15 cellular contexts compared by ENCODE assay signal in the genomic region with DNA sequence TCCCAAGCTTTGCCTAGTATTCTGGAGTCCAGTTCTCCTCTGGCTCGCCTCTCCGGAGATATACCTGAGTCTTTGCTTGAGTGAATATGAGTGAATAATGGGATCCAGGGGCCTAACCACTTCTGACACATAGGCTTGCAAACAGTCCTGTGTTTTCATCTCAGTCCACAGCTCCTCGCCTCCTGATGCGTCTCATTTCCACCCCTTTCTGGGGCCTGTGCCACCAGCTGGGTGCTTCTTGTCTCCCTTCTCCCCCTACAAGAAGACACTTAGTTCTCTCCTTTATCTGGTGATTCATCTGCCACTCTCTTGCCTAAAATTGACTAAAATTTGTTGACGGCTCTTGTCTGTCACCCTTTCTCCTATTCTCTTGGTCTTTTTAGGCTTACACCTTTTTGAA. TPM values are rescaled to one million over a fixed set of nuclear protein-coding genes. Genes with fewer than 3 reads are reported as not detected.
DNase-seq lines count a peak whose midpoint lies in the region; TF ChIP-seq lines count a peak whose summit lies in the region.
"Had no signal": no experiment of that assay in that cellular context is flagged by ENCODE, and none has a peak within 500 bp of the region (broad histone marks: within the 10 kb centered on the region; RNA-seq: fewer than 3 reads in every experiment).

No MANE protein-coding gene starts in this region.

- no peak for DNase-seq in T-helper 1 cell
- no peak for DNase-seq in activated naive CD4-positive, alpha-beta T cell treated with anti-CD3 and anti-CD28 coated beads for 36 hours
- DNase-seq in activated naive CD4-positive, alpha-beta T cell treated with Interleukin-2 at 50 U/mL for 16 hours: no peak
- DNase-seq in sigmoid colon: peak; percentile 1
- DNase-seq in NOMO-1 treated with dmso at 0.1 percent for 144 hours (lab: John Stamatoyannopoulos, UW; ENCODE audit: unreplicated experiment): no peak
- DNase-seq in NK-92 treated with Interleukin-12 subunit alpha and Interleukin-12 subunit beta, amount 100 ng/mL, for 24 hours (lab: John Stamatoyannopoulos, UW): no peak
- DNase-seq: DMS 273 treated with DMSO at 0.1 percent for 48 hours, NCI-H1417, NCI-H1930, NCI-H2171 treated with DMSO at 0.1 percent for 48 hours, NCI-H82 had no signal

- no peak overlapping the region for H3K4me3 ChIP-seq in sigmoid colon
- H3K4me3 ChIP-seq: BLaER1 had no signal

- no peaks in the 10 kb centered on the region for H3K36me3 ChIP-seq in sigmoid colon

- TF ChIP-seq CTCF in sigmoid colon (IDR thresholded peaks at IDR 0.05): no peak

- peaks cover 30% of the 10 kb centered on the region for H3K36me3 Mint-ChIP-seq in T-helper 1 cell treated with Interleukin-12 subunit alpha and Interleukin-12 subunit beta and Interleukin-4 antibody, amounts not matched to agents 30 μg/mL and 1 μg/mL, for 36 hours (ENCODE audit: low read depth)
- peaks cover 25% of the 10 kb centered on the region for H3K36me3 Mint-ChIP-seq in activated naive CD4-positive, alpha-beta T cell treated with anti-CD3 and anti-CD28 coated beads for 36 hours (ENCODE audit: low read depth)
- peaks cover 16% of the 10 kb centered on the region for H3K36me3 Mint-ChIP-seq in activated naive CD8-positive, alpha-beta T cell

- H3K27ac ChIP-seq in sigmoid colon: no peak overlapping the region
- H3K27ac ChIP-seq: 22Rv1, BLaER1 had no signal

- no peaks in the 10 kb centered on the region for H3K9me3 Mint-ChIP-seq in T-helper 1 cell treated with Interleukin-12 subunit alpha and Interleukin-12 subunit beta and Interleukin-4 antibody, amounts not matched to agents 30 μg/mL and 1 μg/mL, for 36 hours
- no peaks in the 10 kb centered on the region for H3K9me3 Mint-ChIP-seq in activated naive CD4-positive, alpha-beta T cell treated with anti-CD3 and anti-CD28 coated beads for 36 hours
- H3K9me3 Mint-ChIP-seq in activated naive CD8-positive, alpha-beta T cell (ENCODE audit: low read depth): no peaks in the 10 kb centered on the region

- no peaks in the 10 kb centered on the region for H3K4me1 ChIP-seq in sigmoid colon

- no peak for TF ChIP-seq EP300 in sigmoid colon (IDR thresholded peaks at IDR 0.05)

- no peaks in the 10 kb centered on the region for H3K9me3 ChIP-seq in sigmoid colon
- H3K9me3 ChIP-seq: BLaER1 had no signal

- TF ChIP-seq POLR2A in sigmoid colon (IDR thresholded peaks at IDR 0.05): no peak

- H3K4me3 Mint-ChIP-seq in T-helper 1 cell treated with Interleukin-12 subunit alpha and Interleukin-12 subunit beta and Interleukin-4 antibody, amounts not matched to agents 30 μg/mL and 1 μg/mL, for 36 hours: no peak overlapping the region
- no peak overlapping the region for H3K4me3 Mint-ChIP-seq in activated naive CD4-positive, alpha-beta T cell treated with anti-CD3 and anti-CD28 coated beads for 36 hours
- H3K4me3 Mint-ChIP-seq in activated naive CD8-positive, alpha-beta T cell: no peak overlapping the region

- CTCF ChIA-PET in activated naive CD4-positive, alpha-beta T cell treated with anti-CD3 and anti-CD28 coated beads for 36 hours (lab: Charles Lee): no interaction called here

- 97 to 98% methylated on average over 5 of the region's 5 CpGs for WGBS in sigmoid colon, 2 donors

- no peaks in the 10 kb centered on the region for H3K27me3 Mint-ChIP-seq in T-helper 1 cell treated with Interleukin-12 subunit alpha and Interleukin-12 subunit beta and Interleukin-4 antibody, amounts not matched to agents 30 μg/mL and 1 μg/mL, for 36 hours (ENCODE audit: low read depth)
- H3K27me3 Mint-ChIP-seq in activated naive CD4-positive, alpha-beta T cell treated with anti-CD3 and anti-CD28 coated beads for 36 hours (ENCODE audit: low read depth): no peaks in the 10 kb centered on the region
- no peaks in the 10 kb centered on the region for H3K27me3 Mint-ChIP-seq in activated naive CD8-positive, alpha-beta T cell

- peaks cover 31% of the 10 kb centered on the region for H3K4me1 Mint-ChIP-seq in T-helper 1 cell treated with Interleukin-12 subunit alpha and Interleukin-12 subunit beta and Interleukin-4 antibody, amounts not matched to agents 30 μg/mL and 1 μg/mL, for 36 hours (ENCODE audit: low read depth)
- peaks cover 45% of the 10 kb centered on the region for H3K4me1 Mint-ChIP-seq in activated naive CD4-positive, alpha-beta T cell treated with anti-CD3 and anti-CD28 coated beads for 36 hours (ENCODE audit: low read depth)
- peaks cover 30% of the 10 kb centered on the region for H3K4me1 Mint-ChIP-seq in activated naive CD8-positive, alpha-beta T cell (ENCODE audit: low read depth)

- intact Hi-C loops in activated naive CD4-positive, alpha-beta T cell treated with anti-CD3 and anti-CD28 coated beads for 36 hours (cut with micrococcal nuclease): no loop called here
- intact Hi-C loops in sigmoid colon (cut with DNase I): loop anchor here (10.0 kb wide), 1 partner anchor 56 kb away; a partner anchor contains a TSS

- no peaks in the 10 kb centered on the region for H3K27me3 ChIP-seq in sigmoid colon
- H3K27me3 ChIP-seq: BLaER1 had no signal

- peak overlapping the region; percentile 43 for H3K27ac Mint-ChIP-seq in T-helper 1 cell treated with Interleukin-12 subunit alpha and Interleukin-12 subunit beta and Interleukin-4 antibody, amounts not matched to agents 30 μg/mL and 1 μg/mL, for 36 hours
- peak overlapping the region; percentile 59 for H3K27ac Mint-ChIP-seq in activated naive CD4-positive, alpha-beta T cell treated with anti-CD3 and anti-CD28 coated beads for 36 hours
- H3K27ac Mint-ChIP-seq in activated naive CD8-positive, alpha-beta T cell: peak overlapping the region; percentile 54

RNA-seq across cellular contexts. Expression of a gene that starts 44.6 kb away (rescaled TPM):
- 100 to 1,000 TPM; 147 to 155 TPM for total RNA-seq in activated naive CD4-positive, alpha-beta T cell treated with anti-CD3 and anti-CD28 coated beads for 36 hours
- 10 to 100 TPM; 15.3 to 38.0 (median 27.7) TPM for total RNA-seq in sigmoid colon
- polyA plus RNA-seq in sigmoid colon: 10 to 100 TPM in 2 of 3 donors, 1 to 10 TPM in 1; 6.5 to 40.9 (median 10.2) TPM

RNA-seq across cellular contexts. Expression of a gene that starts 51.3 kb away (rescaled TPM):
- total RNA-seq in activated naive CD4-positive, alpha-beta T cell treated with anti-CD3 and anti-CD28 coated beads for 36 hours: 10 to 100 TPM; 28.1 to 29.0 TPM
- total RNA-seq in sigmoid colon: 10 to 100 TPM; 16.6 to 23.8 (median 22.2) TPM
- 10 to 100 TPM in 2 of 3 donors, 1 to 10 TPM in 1; 5.5 to 13.5 (median 12.0) TPM for polyA plus RNA-seq in sigmoid colon
